Comparison of ENCODE assay signal across 9 cellular contexts in genomic region chrX:40952855-40953254, GRCh38.
A peak's percentile ranks its signal among the peaks of the same experiment; 100 is the strongest.
DNase-seq lines count a peak whose midpoint lies in the region; ATAC-seq and FAIRE-seq lines count a peak whose summit lies in the region.
"Had no signal": no experiment of that assay in that cellular context is flagged by ENCODE, and none has a peak within 500 bp of the region (broad histone marks: within the 10 kb centered on the region; RNA-seq: fewer than 3 reads in every experiment).

No MANE protein-coding gene starts in this region.

- H3K4me3 Mint-ChIP-seq in T-cell: peak overlapping the region; percentile 39 to 69 (median 62)

- H3K27me3 Mint-ChIP-seq in T-cell: peaks cover 0 to 25% of the 10 kb centered on the region in 2 donors

- no peaks in the 10 kb centered on the region for H3K9me3 Mint-ChIP-seq in T-cell

- POLR2A ChIA-PET in T-cell (lab: Charles Lee): interaction anchor here in 1 of 2 donors (0.5 kb wide), 1 partner anchor 26 kb away, joined by 3 read pairs; no protein-coding TSS in a partner anchor

- CTCF ChIA-PET in T-cell (lab: Charles Lee): no interaction called here

- DNase-seq in A172 (ENCODE audit: low spot score): peak; percentile 36
- DNase-seq in T-cell: peak in 2 of 34 experiments; percentile 1 to 7
- peak; percentile 28 for DNase-seq in iris pigment epithelial cell (ENCODE audit: low read depth)
- no peak for DNase-seq in globus pallidus (ENCODE audit: low spot score)
- DNase-seq in HTR-8/SVneo (ENCODE audit: insufficient read length, low spot score): no peak
- no peak for DNase-seq in OCI-M2 (lab: John Stamatoyannopoulos, UW; ENCODE audit: unreplicated experiment)
- DNase-seq: stimulated activated CD4-positive, alpha-beta T cell treated with anti-CD3 and anti-CD28 coated beads, Interleukin-2, amount 100 ng/mL, for 24 hours had no signal

- FAIRE-seq in HTR-8/SVneo (lab: Jason Lieb, UNC): no peak

- H3K4me1 Mint-ChIP-seq in T-cell: peaks cover 7 to 18% (median 17%) of the 10 kb centered on the region in 3 donors

- ATAC-seq in GM18907 (IDR thresholded peaks at IDR 0.05; ENCODE audit: unreplicated experiment) (peak; percentile 33), T-cell (replicated peaks in 1 of 4) (peak; percentile 43 to 78 (median 50)), GM21515 (IDR thresholded peaks at IDR 0.05; ENCODE audit: unreplicated experiment) (no peak)

- no peaks in the 10 kb centered on the region for H3K36me3 Mint-ChIP-seq in T-cell

- H3K27ac Mint-ChIP-seq in T-cell: peak overlapping the region; percentile 36 to 49

Comparison
In these comparisons a context has a peak if more than half of its experiments do, and no peak if none do; other contexts are left out.
1. DNase-seq: peak in A172 (single experiment) and iris pigment epithelial cell (single experiment); none in globus pallidus (single experiment), HTR-8/SVneo (single experiment) and OCI-M2 (single experiment).